In genomic region chr12:132188451-132189298, GRCh38 we compare ENCODE assay signal across 8 cellular contexts. TPM values are rescaled to one million over a fixed set of nuclear protein-coding genes. Genes with fewer than 3 reads are reported as not detected.
A peak's percentile ranks its signal among the peaks of the same experiment; 100 is the strongest.
DNase-seq lines count a peak whose midpoint lies in the region; ATAC-seq, FAIRE-seq and TF ChIP-seq lines count a peak whose summit lies in the region.

No MANE protein-coding gene starts in this region.

- intact Hi-C loops in GM12878 (cut with micrococcal nuclease; ENCODE audit: unreplicated experiment), result no loop called here

- H3K79me2 ChIP-seq in GM12878 (ENCODE audit: control insufficient read depth, insufficient read depth, low read length), result no peaks in the 10 kb centered on the region

- no peak for TF ChIP-seq POLR2A in GM12878 (IDR thresholded peaks at IDR 0.05; ENCODE audit: low read depth, low read length)
- no peak for TF ChIP-seq POLR2A in upper lobe of left lung (IDR thresholded peaks at IDR 0.05)

- H3K9ac ChIP-seq in GM12878 (ENCODE audit: control insufficient read depth, insufficient read depth, low read length), result no peak overlapping the region

- H3K27ac ChIP-seq in GM12878 (ENCODE audit: control insufficient read depth, insufficient read depth), result no peak overlapping the region
- H3K27ac ChIP-seq in upper lobe of left lung, result peak overlapping the region; percentile 59 to 83 (median 76)

- peak overlapping the region; percentile 94; the same call in 1 of the 2 replicates for H3K4me2 ChIP-seq in GM12878 (ENCODE audit: control insufficient read depth, insufficient read depth)

- H3K27me3 Mint-ChIP-seq in memory B cell, result peaks cover 3% of the 10 kb centered on the region

- no TSS peak for BruUV-seq in GM12878 (replicated peaks; lab: Mats Ljungman, UMichigan)

- ATAC-seq in GM12878 (no peak), memory B cell (ENCODE audit: low read depth) (no peak), upper lobe of left lung (ENCODE audit: low FRiP score in 2 of 2) (no peak), GM21737 (IDR thresholded peaks at IDR 0.05; ENCODE audit: unreplicated experiment) (no peak)

- no peak for TF ChIP-seq RAD21 in GM12878 (IDR thresholded peaks at IDR 0.05; ENCODE audit: insufficient read depth, low read depth, low read length)

- WGBS in GM12878 (ENCODE audit: insufficient coverage, insufficient replicate concordance, low lambda C conversion rate, missing lambda C conversion rate), result 64% methylated on average over 29 of the region's 39 CpGs
- WGBS in upper lobe of left lung, 2 donors, result 68 to 79% methylated on average over 15 to 31 of the region's 39 CpGs

- H3K4me3 ChIP-seq in GM12878 (peak overlapping the region; percentile 71; the same call in 1 of the 2 replicates), upper lobe of left lung (peak overlapping the region; percentile 28 to 63 (median 54))

- in situ Hi-C loops in GM12878 (cut with MboI), result no loop called here

- peak overlapping the region; percentile 87 for H3K4me3 Mint-ChIP-seq in memory B cell

- no peaks in the 10 kb centered on the region for H4K20me1 ChIP-seq in GM12878 (ENCODE audit: control insufficient read depth, insufficient read depth)

- H3K4me1 ChIP-seq in GM12878 (ENCODE audit: control insufficient read depth, insufficient read depth, low read length) (no peaks in the 10 kb centered on the region), upper lobe of left lung (peaks cover 12 to 23% (median 19%) of the 10 kb centered on the region in 4 donors)

- CTCF ChIA-PET in GM12878 (lab: Yijun Ruan, JAX), result no interaction called here

- H2AFZ ChIP-seq in GM12878 (ENCODE audit: control insufficient read depth, low read depth, low read length), result no peak overlapping the region

- H3K36me3 ChIP-seq in GM12878 (ENCODE audit: control insufficient read depth in 2 of 2, insufficient read depth in 2 of 2, low read length in 1 of 2), result no peaks in the 10 kb centered on the region
- no peaks in the 10 kb centered on the region for H3K36me3 ChIP-seq in upper lobe of left lung

- SMC1A ChIA-PET in GM12878 (lab: Charles Lee; ENCODE audit: uncharacterized antibody, unreplicated experiment), result no interaction called here

- H3K36me3 Mint-ChIP-seq in memory B cell, result peaks cover 2% of the 10 kb centered on the region

- no peak for TF ChIP-seq EP300 in GM12878 (IDR thresholded peaks at IDR 0.05; ENCODE audit: borderline replicate concordance in 1 of 2, control insufficient read depth in 1 of 2, low read depth in 2 of 2, low read length in 2 of 2)
- no peak for TF ChIP-seq EP300 in upper lobe of left lung (IDR thresholded peaks at IDR 0.05)

- H3K27me3 ChIP-seq in GM12878 (replicated peaks in 1 of 2; ENCODE audit: control insufficient read depth in 2 of 2, insufficient read depth in 2 of 2, low read length in 1 of 2) (peaks cover 0 to 2% of the 10 kb centered on the region in 2 experiments; a peak in 2 of 4 replicates), upper lobe of left lung (no peaks in the 10 kb centered on the region)

- no peak for FAIRE-seq in GM12878 (lab: Jason Lieb, UNC)

- peaks cover 13% of the 10 kb centered on the region for H3K4me1 Mint-ChIP-seq in memory B cell

- TF ChIP-seq CTCF in GM12878 (IDR thresholded peaks at IDR 0.05 in 2 of 3, conservative IDR thresholded peaks at IDR 0.05 in 1 of 3; ENCODE audit: control insufficient read depth in 2 of 3, extremely low read depth in 1 of 3, insufficient read depth in 1 of 3, low read depth in 3 of 3, low read length in 3 of 3) (no peak), upper lobe of left lung (IDR thresholded peaks at IDR 0.05) (peak in 1 of 6 experiments; percentile 3)

- H3K27ac Mint-ChIP-seq in memory B cell, result peak overlapping the region; percentile 41

- POLR2A ChIA-PET in GM12878 (lab: Charles Lee), result no interaction called here

- RAD21 ChIA-PET in GM12878 (lab: Charles Lee; ENCODE audit: unreplicated experiment), result no interaction called here

- H3K9me3 ChIP-seq in GM12878 (replicated peaks; ENCODE audit: control insufficient read depth, insufficient read depth, low read length), result no peaks in the 10 kb centered on the region; the same call in 1 of the 3 replicates
- H3K9me3 ChIP-seq in upper lobe of left lung, result peaks cover 0 to 42% (median under 1%) of the 10 kb centered on the region in 4 donors

- peaks cover 11% of the 10 kb centered on the region for H3K9me3 Mint-ChIP-seq in memory B cell

- peak; percentile 44 for DNase-seq in activated T-cell treated with anti-CD3 and anti-CD28 coated beads, Interleukin-2, amount 50 U/mL, for 1 hour
- DNase-seq in activated T-cell treated with anti-CD3 and anti-CD28 coated beads for 4 hours (no peak), GM12878 (ENCODE audit: low read depth, low spot score) (no peak), memory B cell (ENCODE audit: low spot score in 2 of 2) (no peak), upper lobe of left lung (peak in 1 of 2 donors; percentile 86), NCI-H524 (lab: John Stamatoyannopoulos, UW) (no peak), activated gamma-delta T cell (lab: John Stamatoyannopoulos, UW) (no peak)

TF ChIP-seq in GM12878, 131 proteins besides CTCF, POLR2A, EP300 and RAD21 (continues in another document):
- TF ChIP-seq RAD51 (IDR thresholded peaks at IDR 0.05) (no peak), BCL11A (IDR thresholded peaks at IDR 0.05; ENCODE audit: low read depth, low read length) (no peak), MEF2B (IDR thresholded peaks at IDR 0.05; ENCODE audit: partially characterized antibody, poor library complexity, severe bottlenecking) (no peak), NR2F1 (conservative IDR thresholded peaks at IDR 0.05) (no peak), ZNF217 (IDR thresholded peaks at IDR 0.05) (no peak), SKIL (IDR thresholded peaks at IDR 0.05; ENCODE audit: low read depth, poor library complexity, severe bottlenecking) (no peak), FOS (IDR thresholded peaks at IDR 0.05; ENCODE audit: borderline replicate concordance, extremely low read depth, insufficient read length) (no peak), SMARCA5 (IDR thresholded peaks at IDR 0.05) (no peak)

RNA-seq across cellular contexts. Expression of gene NOC4L, which starts 44.4 kb away (rescaled TPM):
- 7.8 and 8.6 TPM in 2 replicates for total RNA-seq in GM12878 (2013; cell fraction: nucleolus; rRNA removed)
- total RNA-seq in GM12878 (2014; rRNA removed) (22.6 and 32.0 TPM in 2 replicates), GM12878 (2014; rRNA removed; fragmentation: Illumina TruSeq; extraction: Trizol) (4.7 and 7.4 TPM in 2 replicates), GM12878 (2021) (45.2 and 45.3 TPM in 2 replicates), upper lobe of left lung (10 to 100 TPM in 5 of 6 donors, 1 to 10 TPM in 1; 7.4 to 22.4 (median 19.2) TPM)
- polyA plus RNA-seq in GM12878 (2011; ENCODE audit: low read depth), result 4.1 TPM
- polyA plus RNA-seq in GM12878 (2011; rRNA removed) (1.2 and 4.6 TPM in 2 replicates), GM12878 (2014; fragmentation: Illumina TruSeq; extraction: Trizol) (2.7 and 7.9 TPM in 2 replicates), GM12878 (2014; fragmentation: Nextera tagmentation; extraction: Ambion mirVana) (1 to 10 TPM in 1 of 2 experiments, under 1 TPM in 1; 0.72 to 3.7 TPM), GM12878 (2014; rRNA removed) (22.6 and 32.9 TPM in 2 replicates), GM12878 (2016; fragmentation: Nextera tagmentation; extraction: Ambion mirVana) (10 to 100 TPM; 65.0 to 68.2 TPM)
- polyA plus RNA-seq in GM12878 (2011; cell fraction: cytosol; rRNA removed), result 8.2 and 9.6 TPM in 2 replicates
- polyA plus RNA-seq in GM12878 (2011; cell fraction: nucleus; rRNA removed), result 20.7 and 33.0 TPM in 2 replicates
- polyA plus RNA-seq in GM12878 (2012), result 18.3 and 19.4 TPM in 2 replicates
- 2.0 and 5.5 TPM in 2 replicates for polyA minus RNA-seq in GM12878 (2011; rRNA and poly(A)+ RNA removed)
- polyA minus RNA-seq in GM12878 (2011; cell fraction: cytosol; rRNA and poly(A)+ RNA removed), result 9.8 and 12.6 TPM in 2 replicates
- polyA minus RNA-seq in GM12878 (2011; cell fraction: nucleus; rRNA and poly(A)+ RNA removed), result 5.4 and 8.8 TPM in 2 replicates

RNA-seq across cellular contexts. Expression of gene DDX51, which starts 44.6 kb away (rescaled TPM):
- total RNA-seq in GM12878 (2013; cell fraction: nucleolus; rRNA removed), result 42.9 and 51.7 TPM in 2 replicates
- 12.9 and 16.2 TPM in 2 replicates for total RNA-seq in GM12878 (2014; rRNA removed)
- total RNA-seq in GM12878 (2014; rRNA removed; fragmentation: Illumina TruSeq; extraction: Trizol), result 7.5 and 8.1 TPM in 2 replicates
- total RNA-seq in GM12878 (2021), result 27.7 and 29.1 TPM in 2 replicates
- 8.2 TPM for polyA plus RNA-seq in GM12878 (2011; ENCODE audit: low read depth)
- polyA plus RNA-seq in GM12878 (2011; rRNA removed), result 4.6 and 9.4 TPM in 2 replicates
- 10.0 and 18.0 TPM in 2 replicates for polyA plus RNA-seq in GM12878 (2011; cell fraction: cytosol; rRNA removed)
- 71.9 and 97.4 TPM in 2 replicates for polyA plus RNA-seq in GM12878 (2011; cell fraction: nucleus; rRNA removed)
- polyA plus RNA-seq in GM12878 (2012), result 15.6 and 23.5 TPM in 2 replicates
- polyA plus RNA-seq in GM12878 (2014; fragmentation: Illumina TruSeq; extraction: Trizol), result 7.3 and 10.5 TPM in 2 replicates
- 1 to 10 TPM in 1 of 2 experiments, under 1 TPM in 1; 0.97 to 1.6 TPM for polyA plus RNA-seq in GM12878 (2014; fragmentation: Nextera tagmentation; extraction: Ambion mirVana)
- polyA plus RNA-seq in GM12878 (2014; rRNA removed), result 24.9 and 26.7 TPM in 2 replicates
- polyA plus RNA-seq in GM12878 (2016; fragmentation: Nextera tagmentation; extraction: Ambion mirVana), result 10 to 100 TPM in 1 of 2 experiments, 1 to 10 TPM in 1; 1.7 to 10.3 TPM
- polyA minus RNA-seq in GM12878 (2011; rRNA and poly(A)+ RNA removed), result 8.0 and 11.4 TPM in 2 replicates
- polyA minus RNA-seq in GM12878 (2011; cell fraction: cytosol; rRNA and poly(A)+ RNA removed), result 6.0 and 6.7 TPM in 2 replicates
- 17.3 and 29.9 TPM in 2 replicates for polyA minus RNA-seq in GM12878 (2011; cell fraction: nucleus; rRNA and poly(A)+ RNA removed)
- total RNA-seq in upper lobe of left lung, result 10 to 100 TPM in 5 of 6 donors, 1 to 10 TPM in 1; 8.7 to 23.5 (median 19.2) TPM
